Comparison of ENCODE assay signal across 15 cellular contexts in genomic region chr3:10169000-10169496, GRCh38. TPM values are rescaled to one million over a fixed set of nuclear protein-coding genes. Genes with fewer than 3 reads are reported as not detected.
DNase-seq lines count a peak whose midpoint lies in the region; ATAC-seq and TF ChIP-seq lines count a peak whose summit lies in the region.
"Had no signal": no experiment of that assay in that cellular context is flagged by ENCODE, and none has a peak within 500 bp of the region (broad histone marks: within the 10 kb centered on the region; RNA-seq: fewer than 3 reads in every experiment).

No MANE protein-coding gene starts in this region.

- H3K4me3 Mint-ChIP-seq in MCF 10A (ENCODE audit: unreplicated experiment) = no peak overlapping the region
- H3K4me3 Mint-ChIP-seq in endothelial cell (ENCODE audit: unreplicated experiment) = peak overlapping the region; percentile 22
- no peak overlapping the region for H3K4me3 Mint-ChIP-seq in nephron progenitor cell
- H3K4me3 Mint-ChIP-seq: activated CD8-positive, alpha-beta T cell treated with anti-CD3 and anti-CD28 coated beads, Interleukin-2, amount 10 ng/mL, durations not matched to agents 7 days and 5 days had no signal

- intact Hi-C loops in breast epithelium (cut with DNase I; ENCODE audit: low total_unique reads) = no loop called here
- intact Hi-C loops in MCF 10A (cut with micrococcal nuclease) = no loop called here
- intact Hi-C loops in OCI-LY7 (cut with micrococcal nuclease; ENCODE audit: unreplicated experiment) = no loop called here

- no peaks in the 10 kb centered on the region for H4K20me1 ChIP-seq in OCI-LY7 (ENCODE audit: insufficient read depth, low read length)

- ATAC-seq in omental fat pad (ENCODE audit: low FRiP score) = no peak
- ATAC-seq in GM18858 (IDR thresholded peaks at IDR 0.05; ENCODE audit: unreplicated experiment) = no peak
- ATAC-seq: activated CD8-positive, alpha-beta T cell treated with anti-CD3 and anti-CD28 coated beads, Interleukin-2, amount 10 ng/mL, durations not matched to agents 7 days and 5 days; heart right ventricle had no signal

- H3K36me3 ChIP-seq in breast epithelium = no peaks in the 10 kb centered on the region
- H3K36me3 ChIP-seq in OCI-LY7 (ENCODE audit: insufficient read depth, low read length) = peaks cover 6% of the 10 kb centered on the region

- no peaks in the 10 kb centered on the region for H3K79me2 ChIP-seq in OCI-LY7 (ENCODE audit: insufficient read depth, low read depth, low read length)

- H3K27ac ChIP-seq in breast epithelium (peak overlapping the region; percentile 17 to 19), OCI-LY7 (ENCODE audit: low read depth, low read length, poor library complexity, severe bottlenecking) (no peak overlapping the region)
- H3K27ac ChIP-seq: heart right ventricle, HL-60, SJSA1 had no signal

- H3K27ac Mint-ChIP-seq in MCF 10A (ENCODE audit: low read depth, unreplicated experiment) (no peak overlapping the region), endothelial cell (ENCODE audit: unreplicated experiment) (no peak overlapping the region), nephron progenitor cell (no peak overlapping the region)
- H3K27ac Mint-ChIP-seq: activated CD8-positive, alpha-beta T cell treated with anti-CD3 and anti-CD28 coated beads, Interleukin-2, amount 10 ng/mL, durations not matched to agents 7 days and 5 days; activated T-helper 2 cell treated with anti-CD3 and anti-CD28 coated beads, Interferon-gamma antibody, Interleukin-2, Interleukin-4, amounts not matched to agents 10 μg/mL and 5 μg/mL and 100 μg/mL, durations not matched to agents 14 hours and 24 hours and 36 hours; progenitor cell of endocrine pancreas had no signal

- H3K4me2 ChIP-seq in OCI-LY7 (ENCODE audit: low read length) = no peak overlapping the region

- H3K9me2 ChIP-seq in OCI-LY7 (ENCODE audit: insufficient read depth, low read length) = no peaks in the 10 kb centered on the region

- BruUV-seq in MCF 10A (replicated peaks; lab: Mats Ljungman, UMichigan) (no TSS peak), OCI-LY7 (replicated peaks; lab: Mats Ljungman, UMichigan) (no TSS peak)

- H3K4me1 Mint-ChIP-seq in MCF 10A (ENCODE audit: insufficient read depth, unreplicated experiment) (peaks cover 5% of the 10 kb centered on the region), endothelial cell (ENCODE audit: unreplicated experiment) (no peaks in the 10 kb centered on the region), nephron progenitor cell (peaks cover 2% of the 10 kb centered on the region)

- POLR2A ChIA-PET in MCF 10A (lab: Yijun Ruan, JAX) = interaction anchor here (1.1 kb wide), 1 partner anchor 16 kb away, joined by 4 read pairs; no protein-coding TSS in a partner anchor
- POLR2A ChIA-PET in OCI-LY7 (lab: Charles Lee) = no interaction called here

- H3K9me3 ChIP-seq in breast epithelium (peaks cover 6 to 13% of the 10 kb centered on the region in 2 donors), OCI-LY7 (ENCODE audit: low read length) (peaks cover 14% of the 10 kb centered on the region; the same call in 1 of the 2 replicates)

- H2AFZ ChIP-seq in OCI-LY7 (ENCODE audit: low read length) = no peak overlapping the region

- H3K9me3 Mint-ChIP-seq in MCF 10A (ENCODE audit: unreplicated experiment) = peaks cover 7% of the 10 kb centered on the region
- peaks cover 4% of the 10 kb centered on the region for H3K9me3 Mint-ChIP-seq in endothelial cell (ENCODE audit: unreplicated experiment)
- peaks cover 27% of the 10 kb centered on the region for H3K9me3 Mint-ChIP-seq in nephron progenitor cell

- H3K4me3 ChIP-seq in breast epithelium = no peak overlapping the region
- H3K4me3 ChIP-seq in OCI-LY7 (ENCODE audit: low read depth, low read length, poor library complexity, severe bottlenecking) = no peak overlapping the region
- H3K4me3 ChIP-seq: heart right ventricle, SJSA1 had no signal

- H3K36me3 Mint-ChIP-seq in MCF 10A (ENCODE audit: insufficient read depth, unreplicated experiment) = peaks cover 5% of the 10 kb centered on the region
- H3K36me3 Mint-ChIP-seq in endothelial cell (ENCODE audit: low read depth, unreplicated experiment) = peaks cover 5% of the 10 kb centered on the region
- peaks cover 5% of the 10 kb centered on the region for H3K36me3 Mint-ChIP-seq in nephron progenitor cell (ENCODE audit: low read depth)

- CTCF ChIA-PET in MCF 10A (lab: Yijun Ruan, JAX) (no interaction called here), OCI-LY7 (lab: Charles Lee; ENCODE audit: unreplicated experiment) (no interaction called here)

- H3K27me3 Mint-ChIP-seq in MCF 10A (ENCODE audit: insufficient read depth, unreplicated experiment) (no peaks in the 10 kb centered on the region), endothelial cell (ENCODE audit: unreplicated experiment) (no peaks in the 10 kb centered on the region), nephron progenitor cell (ENCODE audit: low read depth, poor library complexity) (peaks cover 37% of the 10 kb centered on the region)

- no peak for TF ChIP-seq POLR2A in breast epithelium (IDR thresholded peaks at IDR 0.05)

- peaks cover 0 to 3% of the 10 kb centered on the region in 2 donors for H3K4me1 ChIP-seq in breast epithelium
- H3K4me1 ChIP-seq in OCI-LY7 (ENCODE audit: insufficient read depth, low read length, poor library complexity, severe bottlenecking) = peaks cover 52% of the 10 kb centered on the region

- peak in 1 of 2 donors; percentile 31 for DNase-seq in breast epithelium (ENCODE audit: low spot score in 2 of 2)
- DNase-seq in MCF 10A (ENCODE audit: unreplicated experiment) = no peak
- no peak for DNase-seq in OCI-LY7 (ENCODE audit: low spot score)
- DNase-seq in endothelial cell (ENCODE audit: low spot score) = no peak
- DNase-seq in nephron progenitor cell = no peak
- no peak for DNase-seq in T-helper 1 cell
- DNase-seq in omental fat pad (ENCODE audit: low spot score) = no peak
- DNase-seq: activated CD8-positive, alpha-beta T cell treated with anti-CD3 and anti-CD28 coated beads, Interleukin-2, amount 10 ng/mL, durations not matched to agents 7 days and 5 days; heart right ventricle; kidney glomerular epithelial cell had no signal

- no peaks in the 10 kb centered on the region for H3K27me3 ChIP-seq in breast epithelium
- H3K27me3 ChIP-seq: heart right ventricle, SJSA1 had no signal

- no peak for TF ChIP-seq CTCF in breast epithelium (IDR thresholded peaks at IDR 0.05)
- TF ChIP-seq CTCF in MCF 10A (IDR thresholded peaks at IDR 0.05; ENCODE audit: unreplicated experiment) = no peak
- TF ChIP-seq CTCF in OCI-LY7 (conservative IDR thresholded peaks at IDR 0.05; ENCODE audit: low read length) = peak; percentile 68
- TF ChIP-seq CTCF in endothelial cell (IDR thresholded peaks at IDR 0.05; ENCODE audit: unreplicated experiment) = no peak
- TF ChIP-seq CTCF in nephron progenitor cell (IDR thresholded peaks at IDR 0.05) = no peak
- TF ChIP-seq CTCF in omental fat pad (IDR thresholded peaks at IDR 0.05) = no peak

RNA-seq across cellular contexts. Expression of gene IRAK2, which starts 4.3 kb away (rescaled TPM):
- total RNA-seq in breast epithelium (1 to 10 TPM; 3.4 to 7.2 (median 5.1) TPM), MCF 10A (2022) (6.0 and 7.0 TPM in 2 replicates), OCI-LY7 (2022) (1.2 and 1.4 TPM in 2 replicates), endothelial cell (ENCODE audit: unreplicated experiment) (1.1 TPM), omental fat pad (10 to 100 TPM in 1 of 4 donors, 1 to 10 TPM in 3; 6.1 to 23.8 (median 7.6) TPM)
- 1.1 and 1.4 TPM in 2 replicates for total RNA-seq in OCI-LY7 (2014; rRNA removed; shearing (Covaris generic))

RNA-seq across cellular contexts. Expression of gene VHL, which starts 27.5 kb away (rescaled TPM):
- total RNA-seq in breast epithelium = 10 to 100 TPM; 31.8 to 44.6 (median 40.0) TPM
- 50.9 and 54.6 TPM in 2 replicates for total RNA-seq in MCF 10A (2022)
- 79.9 and 82.1 TPM in 2 replicates for total RNA-seq in OCI-LY7 (2014; rRNA removed; shearing (Covaris generic))
- 123 and 132 TPM in 2 replicates for total RNA-seq in OCI-LY7 (2022)
- 66.3 TPM for total RNA-seq in endothelial cell (ENCODE audit: unreplicated experiment)
- 10 to 100 TPM; 27.4 to 39.3 (median 35.2) TPM for total RNA-seq in omental fat pad

RNA-seq across cellular contexts. Expression of gene BRK1, which starts 53.6 kb away (rescaled TPM):
- total RNA-seq in breast epithelium (100 to 1,000 TPM; 119 to 144 (median 119) TPM), MCF 10A (2022) (78.5 and 82.5 TPM in 2 replicates), OCI-LY7 (2022) (102 and 105 TPM in 2 replicates), endothelial cell (ENCODE audit: unreplicated experiment) (203 TPM), omental fat pad (100 to 1,000 TPM in 1 of 4 donors, 10 to 100 TPM in 3; 88.3 to 133 (median 93.7) TPM)
- total RNA-seq in OCI-LY7 (2014; rRNA removed; shearing (Covaris generic)) = 67.5 and 80.4 TPM in 2 replicates
